25 cellular contexts compared by ENCODE assay signal in the genomic region with DNA sequence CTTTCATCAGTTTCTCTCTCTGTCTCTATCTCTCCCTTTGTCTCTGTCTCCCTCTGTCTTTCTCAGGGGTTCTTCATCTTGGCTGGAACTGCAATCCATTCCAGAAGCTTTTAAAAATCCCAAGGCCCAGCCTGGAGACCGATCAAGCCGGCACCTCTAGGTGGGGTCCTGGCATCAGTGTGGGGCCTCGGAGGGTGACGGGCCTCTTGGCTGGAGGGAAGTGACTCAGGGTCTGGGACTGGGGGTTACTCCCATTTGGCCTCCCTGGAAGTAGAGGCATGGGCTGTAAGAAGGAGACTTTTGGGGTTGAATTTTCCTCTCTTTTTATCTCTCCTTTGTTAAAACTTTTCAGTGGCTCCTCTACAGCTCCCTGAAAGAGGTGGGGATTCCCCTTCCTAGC. TPM values are rescaled to one million over a fixed set of nuclear protein-coding genes. Genes with fewer than 3 reads are reported as not detected.
DNase-seq lines count a peak whose midpoint lies in the region; ATAC-seq, FAIRE-seq and TF ChIP-seq lines count a peak whose summit lies in the region.
"Had no signal": no experiment of that assay in that cellular context is flagged by ENCODE, and none has a peak within 500 bp of the region (broad histone marks: within the 10 kb centered on the region; RNA-seq: fewer than 3 reads in every experiment).

No MANE protein-coding gene starts in this region.

- no peak for ATAC-seq in HG02759 (IDR thresholded peaks at IDR 0.05; ENCODE audit: unreplicated experiment)
- ATAC-seq: activated CD8-positive, alpha-beta T cell treated with anti-CD3 and anti-CD28 coated beads, Interleukin-2, amount 10 ng/mL, durations not matched to agents 7 days and 5 days; activated T-cell treated with anti-CD3 and anti-CD28 coated beads, Interleukin-2, amount 50 U/mL, for 72 hours; effector memory CD8-positive, alpha-beta T cell; natural killer cell; psoas muscle; WTC11 had no signal

- intact Hi-C loops in kidney (cut with DNase I) = no loop called here

- H3K4me1 ChIP-seq in kidney (ENCODE audit: control insufficient read depth in 1 of 2, insufficient read depth in 1 of 2, low read depth in 1 of 2, low read length in 2 of 2) = no peaks in the 10 kb centered on the region

- H3K9me3 ChIP-seq in kidney (ENCODE audit: control insufficient read depth in 1 of 2, low read length in 2 of 2) = no peaks in the 10 kb centered on the region
- H3K9me3 ChIP-seq: psoas muscle had no signal

- FAIRE-seq in kidney (lab: Jason Lieb, UNC) = no peak
- FAIRE-seq: H1 had no signal

- DNase-seq in activated T-cell treated with anti-CD3 and anti-CD28 coated beads, Interleukin-2, amount 50 U/mL, for 1 hour = peak; percentile 4
- DNase-seq in activated T-cell treated with anti-CD3 and anti-CD28 coated beads for 4 hours = no peak
- DNase-seq in astrocyte of the hippocampus (ENCODE audit: low read depth, low spot score) = peak; percentile 74
- peak; percentile 31 for DNase-seq in kidney
- DNase-seq in NCI-H2107 treated with DMSO at 0.1 percent for 48 hours (lab: John Stamatoyannopoulos, UW; ENCODE audit: unreplicated experiment) = no peak
- no peak for DNase-seq in DMS53 treated with DMSO at 0.1 percent for 48 hours (lab: John Stamatoyannopoulos, UW; ENCODE audit: unreplicated experiment)
- DNase-seq in GM19238 (ENCODE audit: insufficient read length, low spot score) = no peak
- DNase-seq: activated CD8-positive, alpha-beta T cell treated with anti-CD3 and anti-CD28 coated beads, Interleukin-2, amount 10 ng/mL, durations not matched to agents 7 days and 5 days; activated naive CD8-positive, alpha-beta T cell treated with anti-CD3 and anti-CD28 coated beads, Interleukin-2, amount 10 ng/mL, durations not matched to agents 7 days and 5 days; activated T-cell treated with anti-CD3 and anti-CD28 coated beads, Interleukin-2, amount 50 U/mL, for 72 hours; CD4-positive, CD25-positive, alpha-beta regulatory T cell; DMS53; effector memory CD8-positive, alpha-beta T cell; natural killer cell; NCI-H2081; NCI-H524; psoas muscle; Right ventricle myocardium superior; stimulated activated CD4-positive, alpha-beta T cell treated with anti-CD3 and anti-CD28 coated beads, Interleukin-12 subunit alpha, Interleukin-12 subunit beta, amount 100 ng/mL, for 4 hours had no signal

- H3K36me3 ChIP-seq in kidney (ENCODE audit: control insufficient read depth in 1 of 2, insufficient read depth in 2 of 2, low read length in 2 of 2) = no peaks in the 10 kb centered on the region

- no peak overlapping the region for H3K9ac ChIP-seq in kidney (ENCODE audit: low read length in 2 of 2)

- TF ChIP-seq CTCF in kidney (IDR thresholded peaks at IDR 0.05; ENCODE audit: borderline replicate concordance, extremely low read depth, insufficient read depth) = no peak

- no peak overlapping the region for H3K27ac ChIP-seq in kidney (ENCODE audit: low read depth in 2 of 2, low read length in 2 of 2)
- H3K27ac ChIP-seq: 22Rv1, hepatocyte, psoas muscle had no signal

- no peak overlapping the region for H3K4me3 ChIP-seq in kidney (ENCODE audit: low read length in 2 of 2)
- H3K4me3 ChIP-seq: hepatocyte, psoas muscle had no signal

RNA-seq across cellular contexts. Expression of a gene that starts 52.8 kb away (rescaled TPM):
- total RNA-seq in kidney = 0.16 TPM
- polyA plus RNA-seq in kidney (ENCODE audit: insufficient read depth, low read depth, low replicate concordance) = not detected
- total RNA-seq: H1, kidney epithelial cell, Right ventricle myocardium superior had no signal

Comparison
In these comparisons a context has a peak if more than half of its experiments do, and no peak if none do; other contexts are left out.
1. DNase-seq: peak in activated T-cell treated with anti-CD3 and anti-CD28 coated beads, Interleukin-2, amount 50 U/mL, for 1 hour (single experiment), astrocyte of the hippocampus (single experiment) and kidney (single experiment); none in activated T-cell treated with anti-CD3 and anti-CD28 coated beads for 4 hours (single experiment), NCI-H2107 treated with DMSO at 0.1 percent for 48 hours (single experiment), DMS53 treated with DMSO at 0.1 percent for 48 hours (single experiment) and GM19238 (single experiment).